1 cellular context compared by ENCODE assay signal in genomic region chr11:6812391-6813005, GRCh38.
TF ChIP-seq lines count a peak whose summit lies in the region.

No MANE protein-coding gene starts in this region.

TF ChIP-seq in SK-N-SH treated with all-trans-retinoic acid at 6 μM for 48 hours, 23 proteins besides CTCF, POLR2A, EP300 and RAD21 (continued from another document):
- TF ChIP-seq CREB5 (CRISPR knock-in tag; IDR thresholded peaks at IDR 0.05; ENCODE audit: low read depth) (no peak), RARB (CRISPR knock-in tag; IDR thresholded peaks at IDR 0.05) (no peak), ZNF565 (CRISPR knock-in tag; conservative IDR thresholded peaks at IDR 0.05; ENCODE audit: low read depth) (no peak), GLIS3 (CRISPR knock-in tag; IDR thresholded peaks at IDR 0.05) (no peak), ZFP30 (CRISPR knock-in tag; IDR thresholded peaks at IDR 0.05) (no peak), ARNTL (CRISPR knock-in tag; IDR thresholded peaks at IDR 0.05; ENCODE audit: borderline replicate concordance, low read depth) (no peak), SNAI2 (CRISPR knock-in tag; IDR thresholded peaks at IDR 0.05) (no peak), PPARA (CRISPR knock-in tag; IDR thresholded peaks at IDR 0.05; ENCODE audit: borderline replicate concordance) (no peak), ESRRG (CRISPR knock-in tag; IDR thresholded peaks at IDR 0.05) (no peak), ZFP3 (CRISPR knock-in tag; IDR thresholded peaks at IDR 0.05) (no peak), OSR1 (CRISPR knock-in tag; IDR thresholded peaks at IDR 0.05) (no peak), TSHZ2 (CRISPR knock-in tag; IDR thresholded peaks at IDR 0.05) (no peak)
TF ChIP-seq in SK-N-SH treated with all-trans-retinoic acid at 6 μM for 48 hours: peak in this region for 0.
